ENCODE assay signal across 8 cellular contexts in the genomic region with DNA sequence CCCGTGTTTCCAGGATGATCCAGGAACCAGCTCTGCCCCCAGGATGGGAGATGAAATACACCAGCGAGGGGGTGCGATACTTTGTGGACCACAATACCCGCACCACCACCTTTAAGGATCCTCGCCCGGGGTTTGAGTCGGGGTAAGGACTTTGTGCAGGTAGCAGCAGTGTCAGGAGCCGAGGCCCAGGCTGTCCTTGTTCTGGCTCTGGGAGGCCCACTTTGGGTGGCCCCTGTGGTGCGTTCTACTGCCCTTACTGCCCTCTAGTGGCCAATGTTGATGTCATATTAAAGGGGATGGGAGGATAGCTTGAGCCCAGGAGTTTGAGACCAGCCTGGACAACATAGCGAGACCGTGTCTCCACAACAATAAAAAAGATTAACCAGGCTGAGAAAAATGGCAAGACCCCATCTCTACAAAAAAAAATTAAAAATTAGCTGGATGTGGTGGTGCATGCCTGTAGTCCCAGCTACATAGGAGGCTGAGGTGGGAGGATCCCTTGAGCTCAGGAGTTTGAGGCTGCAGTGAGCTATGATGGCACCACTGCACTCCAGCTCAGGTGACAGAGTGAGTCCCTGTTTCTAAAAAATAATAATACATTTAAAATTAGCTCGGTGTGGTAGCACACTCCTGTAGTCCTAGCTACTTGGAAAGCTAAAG. TPM values are rescaled to one million over a fixed set of nuclear protein-coding genes. Genes with fewer than 3 reads are reported as not detected.
DNase-seq lines count a peak whose midpoint lies in the region; ATAC-seq and TF ChIP-seq lines count a peak whose summit lies in the region.

No MANE protein-coding gene starts in this region.

- peak; percentile 80 to 81 for TF ChIP-seq CTCF in brain (conservative IDR thresholded peaks at IDR 0.05)

- DNase-seq in ELR (ENCODE audit: low read depth) (peak; percentile 82), HuH-7.5 (ENCODE audit: low spot score) (peak; percentile 90), T-cell (peak in 29 of 34 experiments; percentile 4 to 51 (median 24)), iPS-NIHi11 (ENCODE audit: low spot score) (peak; percentile 89)
- DNase-seq in stimulated activated CD4-positive, alpha-beta T cell treated with anti-CD3 and anti-CD28 coated beads, Interleukin-15, amount 100 ng/mL, for 48 hours (ENCODE audit: low read depth in 2 of 2): peak; percentile 7 to 26

- H3K36me3 Mint-ChIP-seq in T-cell (peaks cover 48% of the 10 kb centered on the region), brain (peaks cover 30% of the 10 kb centered on the region)

- ATAC-seq in T-cell (replicated peaks in 1 of 4): peak; percentile 46 to 77 (median 68)
- no peak for ATAC-seq in GM21528 (IDR thresholded peaks at IDR 0.05; ENCODE audit: low FRiP score, unreplicated experiment)
- no peak for ATAC-seq in GM19328 (IDR thresholded peaks at IDR 0.05; ENCODE audit: unreplicated experiment)

- H3K4me1 Mint-ChIP-seq in T-cell (no peaks in the 10 kb centered on the region), brain (peaks cover 6% of the 10 kb centered on the region)

- H3K27ac Mint-ChIP-seq in T-cell (no peak overlapping the region), brain (peak overlapping the region in 3 of 5 experiments; percentile 21 to 51 (median 26))

- H3K9me3 Mint-ChIP-seq in T-cell: no peaks in the 10 kb centered on the region
- H3K9me3 Mint-ChIP-seq in brain: peaks cover 0 to 2% (median 0%) of the 10 kb centered on the region in 5 experiments

- H3K27me3 Mint-ChIP-seq in T-cell (no peaks in the 10 kb centered on the region), brain (peaks cover 2% of the 10 kb centered on the region)

- no peak overlapping the region for H3K4me3 Mint-ChIP-seq in T-cell
- H3K4me3 Mint-ChIP-seq in brain: no peak overlapping the region

- CTCF ChIA-PET in T-cell (lab: Charles Lee): interaction anchor here (0.5 to 1.1 kb wide), 7 partner anchors 8 to 1587 kb away, joined by 3 read pairs; no protein-coding TSS in a partner anchor

- POLR2A ChIA-PET in T-cell (lab: Charles Lee): interaction anchor here in 1 of 2 donors (0.6 kb wide), 2 partner anchors 82 to 272 kb away, joined by 3 read pairs; no protein-coding TSS in a partner anchor

RNA-seq across cellular contexts. Expression of a gene that starts 20.9 kb away (rescaled TPM):
- total RNA-seq in T-cell: 1 to 10 TPM; 2.0 to 3.7 (median 2.8) TPM
- 6.7 TPM for polyA plus RNA-seq in brain (ENCODE audit: insufficient read depth, low read depth, low replicate concordance)

Comparison
In these comparisons a context has a peak if more than half of its experiments do, and no peak if none do; other contexts are left out.
1. DNase-seq: peak in every context shown above with its lines; median percentile 90 in HuH-7.5; 89 in iPS-NIHi11; 82 in ELR; 24 in T-cell; 16 in stimulated activated CD4-positive, alpha-beta T cell treated with anti-CD3 and anti-CD28 coated beads, Interleukin-15, amount 100 ng/mL, for 48 hours.
2. ATAC-seq: peak in T-cell (4 of 4); none in GM21528 (single experiment) and GM19328 (single experiment).
3. H3K27ac Mint-ChIP-seq: peak in brain (3 of 5); none in T-cell (0 of 2).